In the genomic region with DNA sequence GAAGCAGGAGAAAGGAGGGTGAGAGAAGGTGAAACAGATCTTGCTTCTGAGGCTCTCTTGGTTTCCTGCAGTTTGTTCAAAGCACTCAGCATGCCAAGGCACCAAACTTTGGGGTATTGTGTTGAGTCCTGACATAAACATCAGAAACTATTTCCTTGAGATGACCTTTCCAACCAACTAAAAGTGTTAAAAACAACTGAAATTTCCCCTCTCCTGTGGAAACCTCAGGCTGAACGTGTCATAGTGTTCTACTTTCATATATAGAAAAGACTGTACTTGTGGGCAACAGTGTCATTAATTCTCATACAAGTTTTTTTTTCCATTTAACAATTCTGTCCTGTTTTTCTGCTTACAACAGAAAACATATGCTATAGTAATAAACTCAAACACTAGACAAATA, we compare ENCODE assay signal across 14 cellular contexts. TPM values are rescaled to one million over a fixed set of nuclear protein-coding genes. Genes with fewer than 3 reads are reported as not detected.
A peak's percentile ranks its signal among the peaks of the same experiment; 100 is the strongest.
DNase-seq lines count a peak whose midpoint lies in the region; ATAC-seq and TF ChIP-seq lines count a peak whose summit lies in the region.
"Had no signal": no experiment of that assay in that cellular context is flagged by ENCODE, and none has a peak within 500 bp of the region (broad histone marks: within the 10 kb centered on the region; RNA-seq: fewer than 3 reads in every experiment).

No MANE protein-coding gene starts in this region.

- peak; percentile 73 for ATAC-seq in activated CD8-positive, alpha-beta T cell treated with anti-CD3 and anti-CD28 coated beads for 36 hours
- no peak for ATAC-seq in body of pancreas
- no peak for ATAC-seq in HG03045 (IDR thresholded peaks at IDR 0.05; ENCODE audit: unreplicated experiment)
- ATAC-seq: WTC11 had no signal

- 55% methylated on average over 1 of the region's 1 CpG for WGBS in body of pancreas, 2 donors

- peak; percentile 26 for DNase-seq in stimulated activated naive CD4-positive, alpha-beta T cell treated with Interleukin-2 at 50 U/mL for 16 hours (lab: John Stamatoyannopoulos, UW)
- DNase-seq in stimulated activated naive CD4-positive, alpha-beta T cell (lab: John Stamatoyannopoulos, UW) = no peak
- peak; percentile 76 for DNase-seq in activated CD8-positive, alpha-beta T cell treated with anti-CD3 and anti-CD28 coated beads for 36 hours
- peak; percentile 74 to 77 (median 75) for DNase-seq in immature natural killer cell
- DNase-seq in GDM1 (lab: John Stamatoyannopoulos, UW) = no peak
- no peak for DNase-seq in amniotic stem cell (lab: John Stamatoyannopoulos, UW)
- DNase-seq in body of pancreas = no peak
- DNase-seq: activated effector memory CD4-positive, alpha-beta T cell treated with anti-CD3 and anti-CD28 coated beads, Interleukin-2, amount 50 U/mL, for 16 hours; head of caudate nucleus; kidney; NCI-H1048; RPMI8226 had no signal

- no peaks in the 10 kb centered on the region for H3K36me3 ChIP-seq in body of pancreas (replicated peaks in 1 of 2; ENCODE audit: insufficient read depth in 1 of 2, low read depth in 2 of 2)

- H3K27me3 Mint-ChIP-seq in activated CD8-positive, alpha-beta T cell treated with anti-CD3 and anti-CD28 coated beads for 36 hours = no peaks in the 10 kb centered on the region
- peaks cover 3 to 8% (median 6%) of the 10 kb centered on the region in 3 donors for H3K27me3 Mint-ChIP-seq in immature natural killer cell (ENCODE audit: low read depth in 3 of 3)

- H3K36me3 Mint-ChIP-seq in activated CD8-positive, alpha-beta T cell treated with anti-CD3 and anti-CD28 coated beads for 36 hours (ENCODE audit: low read depth) = peaks cover 8% of the 10 kb centered on the region
- H3K36me3 Mint-ChIP-seq in immature natural killer cell = no peaks in the 10 kb centered on the region
- H3K36me3 Mint-ChIP-seq: WTC11 had no signal

- H3K27ac Mint-ChIP-seq in activated CD8-positive, alpha-beta T cell treated with anti-CD3 and anti-CD28 coated beads for 36 hours = peak overlapping the region; percentile 98
- peak overlapping the region in 4 of 6 donors; percentile 96 to 97 (median 97) for H3K27ac Mint-ChIP-seq in immature natural killer cell
- H3K27ac Mint-ChIP-seq: WTC11 had no signal

- TF ChIP-seq CTCF in activated CD8-positive, alpha-beta T cell treated with anti-CD3 and anti-CD28 coated beads for 36 hours (IDR thresholded peaks at IDR 0.05) = no peak
- no peak for TF ChIP-seq CTCF in body of pancreas (IDR thresholded peaks at IDR 0.05)

- H3K4me3 Mint-ChIP-seq in activated CD8-positive, alpha-beta T cell treated with anti-CD3 and anti-CD28 coated beads for 36 hours = no peak overlapping the region
- peak overlapping the region; percentile 62 to 83 (median 67) for H3K4me3 Mint-ChIP-seq in immature natural killer cell
- H3K4me3 Mint-ChIP-seq: WTC11 had no signal

- no peaks in the 10 kb centered on the region for H3K9me3 ChIP-seq in body of pancreas

- POLR2A ChIA-PET in activated CD8-positive, alpha-beta T cell treated with anti-CD3 and anti-CD28 coated beads for 36 hours (lab: Charles Lee) = interaction anchor here (1.1 to 4.2 kb wide), 2 partner anchors 10 to 15 kb away, joined by 7 to 27 read pairs; no protein-coding TSS in a partner anchor

- no peak overlapping the region for H3K27ac ChIP-seq in body of pancreas

- no peak for TF ChIP-seq POLR2A in body of pancreas (IDR thresholded peaks at IDR 0.05)

- H3K9me3 Mint-ChIP-seq in activated CD8-positive, alpha-beta T cell treated with anti-CD3 and anti-CD28 coated beads for 36 hours = no peaks in the 10 kb centered on the region
- H3K9me3 Mint-ChIP-seq in immature natural killer cell = no peaks in the 10 kb centered on the region
- H3K9me3 Mint-ChIP-seq: WTC11 had no signal

- H3K27me3 ChIP-seq in body of pancreas = no peaks in the 10 kb centered on the region

- intact Hi-C loops in activated CD8-positive, alpha-beta T cell treated with anti-CD3 and anti-CD28 coated beads for 36 hours (cut with micrococcal nuclease) = loop anchor here (2.0 kb wide), 1 partner anchor 80 kb away; no protein-coding TSS in a partner anchor
- intact Hi-C loops in body of pancreas (cut with DNase I) = no loop called here

- CTCF ChIA-PET in activated CD8-positive, alpha-beta T cell treated with anti-CD3 and anti-CD28 coated beads for 36 hours (lab: Charles Lee) = no interaction called here

- H3K4me3 ChIP-seq in body of pancreas = no peak overlapping the region

- peaks cover 66% of the 10 kb centered on the region for H3K4me1 Mint-ChIP-seq in activated CD8-positive, alpha-beta T cell treated with anti-CD3 and anti-CD28 coated beads for 36 hours (ENCODE audit: low read depth)
- H3K4me1 Mint-ChIP-seq in immature natural killer cell = peaks cover 62 to 75% of the 10 kb centered on the region in 2 donors
- H3K4me1 Mint-ChIP-seq: WTC11 had no signal

- no peaks in the 10 kb centered on the region for H3K4me1 ChIP-seq in body of pancreas

RNA-seq across cellular contexts. Expression of a gene that starts 6.3 kb away (rescaled TPM):
- total RNA-seq in activated CD8-positive, alpha-beta T cell treated with anti-CD3 and anti-CD28 coated beads for 36 hours = 10 to 100 TPM; 77.4 to 87.3 TPM
- 10 to 100 TPM; 21.8 to 39.3 (median 27.7) TPM for polyA plus RNA-seq in immature natural killer cell
- 10 to 100 TPM; 16.5 to 21.0 TPM for total RNA-seq in body of pancreas

Comparison
In these comparisons a context has a peak if more than half of its experiments do, and no peak if none do; other contexts are left out.
1. DNase-seq: peak in stimulated activated naive CD4-positive, alpha-beta T cell treated with Interleukin-2 at 50 U/mL for 16 hours (single experiment), activated CD8-positive, alpha-beta T cell treated with anti-CD3 and anti-CD28 coated beads for 36 hours (single experiment) and immature natural killer cell (3 of 3); none in stimulated activated naive CD4-positive, alpha-beta T cell (0 of 6), GDM1 (single experiment), amniotic stem cell (single experiment) and body of pancreas (0 of 4).